In the genomic region with DNA sequence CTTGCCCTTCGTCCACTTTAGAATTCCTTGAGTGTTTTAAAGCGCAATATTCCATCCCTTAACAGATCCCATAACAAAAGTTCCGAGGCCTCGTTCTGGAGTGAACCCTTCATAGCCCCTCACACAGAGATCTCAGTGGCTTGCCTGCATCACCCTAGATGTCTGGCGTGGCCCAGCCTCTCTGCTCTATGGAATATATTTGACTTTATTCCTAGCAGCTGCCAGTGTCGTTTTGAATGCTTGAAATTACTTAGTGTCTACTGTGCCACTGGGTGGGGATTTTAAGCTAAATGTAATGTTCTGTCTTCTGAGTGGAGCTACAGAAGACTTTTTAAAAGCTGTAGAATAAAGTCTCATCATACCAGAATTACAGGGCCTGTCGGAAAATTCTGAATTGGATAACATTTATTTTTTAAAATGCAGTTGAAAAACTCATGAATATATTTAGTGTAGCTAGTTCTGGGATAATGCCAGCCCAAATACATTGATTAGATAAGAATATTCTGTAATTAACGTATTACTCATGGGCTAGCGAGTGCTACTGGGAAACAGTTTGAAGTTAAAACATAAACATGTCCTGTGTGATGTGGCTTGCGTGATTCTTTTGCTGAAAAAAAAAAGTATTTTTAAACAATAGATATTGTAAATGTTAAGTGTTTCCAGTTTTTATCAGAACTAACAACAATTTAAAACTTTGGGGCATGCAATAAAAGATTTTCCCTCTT, we compare ENCODE assay signal across 2 cellular contexts.
TF ChIP-seq lines count a peak whose summit lies in the region.

No MANE protein-coding gene starts in this region.

TF ChIP-seq in IMR-90, 13 proteins besides CTCF, POLR2A, EP300 and RAD21:
- TF ChIP-seq RFX5 (IDR thresholded peaks at IDR 0.05; ENCODE audit: low read depth, low read length) (no peak), MAFK (IDR thresholded peaks at IDR 0.05; ENCODE audit: low read depth, low read length) (no peak), CEBPB (IDR thresholded peaks at IDR 0.05; ENCODE audit: low read depth, low read length) (no peak), BHLHE40 (IDR thresholded peaks at IDR 0.05; ENCODE audit: low read depth, low read length) (no peak), MXI1 (IDR thresholded peaks at IDR 0.05; ENCODE audit: borderline replicate concordance, low read depth, low read length) (no peak), SMC3 (IDR thresholded peaks at IDR 0.05; ENCODE audit: low read depth, low read length) (no peak), MAZ (IDR thresholded peaks at IDR 0.05; ENCODE audit: borderline replicate concordance, low read depth, low read length) (no peak), FOS (IDR thresholded peaks at IDR 0.05; ENCODE audit: low read depth, low read length) (no peak), CHD1 (IDR thresholded peaks at IDR 0.05; ENCODE audit: low read depth, low read length) (no peak), NFE2L2 (IDR thresholded peaks at IDR 0.05; ENCODE audit: low read depth, low read length) (no peak), RCOR1 (IDR thresholded peaks at IDR 0.05; ENCODE audit: insufficient replicate concordance, low read length) (no peak)
- TF ChIP-seq, protein P1, sequence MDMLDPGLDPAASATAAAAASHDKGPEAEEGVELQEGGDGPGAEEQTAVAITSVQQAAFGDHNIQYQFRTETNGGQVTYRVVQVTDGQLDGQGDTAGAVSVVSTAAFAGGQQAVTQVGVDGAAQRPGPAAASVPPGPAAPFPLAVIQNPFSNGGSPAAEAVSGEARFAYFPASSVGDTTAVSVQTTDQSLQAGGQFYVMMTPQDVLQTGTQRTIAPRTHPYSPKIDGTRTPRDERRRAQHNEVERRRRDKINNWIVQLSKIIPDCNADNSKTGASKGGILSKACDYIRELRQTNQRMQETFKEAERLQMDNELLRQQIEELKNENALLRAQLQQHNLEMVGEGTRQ (IDR thresholded peaks at IDR 0.05; ENCODE audit: low read depth, low read length), result no peak
- TF ChIP-seq, protein P2, sequence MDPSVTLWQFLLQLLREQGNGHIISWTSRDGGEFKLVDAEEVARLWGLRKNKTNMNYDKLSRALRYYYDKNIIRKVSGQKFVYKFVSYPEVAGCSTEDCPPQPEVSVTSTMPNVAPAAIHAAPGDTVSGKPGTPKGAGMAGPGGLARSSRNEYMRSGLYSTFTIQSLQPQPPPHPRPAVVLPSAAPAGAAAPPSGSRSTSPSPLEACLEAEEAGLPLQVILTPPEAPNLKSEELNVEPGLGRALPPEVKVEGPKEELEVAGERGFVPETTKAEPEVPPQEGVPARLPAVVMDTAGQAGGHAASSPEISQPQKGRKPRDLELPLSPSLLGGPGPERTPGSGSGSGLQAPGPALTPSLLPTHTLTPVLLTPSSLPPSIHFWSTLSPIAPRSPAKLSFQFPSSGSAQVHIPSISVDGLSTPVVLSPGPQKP (IDR thresholded peaks at IDR 0.05; ENCODE audit: borderline replicate concordance, low read depth, low read length), result no peak

TF ChIP-seq in H1, 55 proteins besides CTCF, POLR2A, EP300 and RAD21:
- no peak for TF ChIP-seq JUN (IDR thresholded peaks at IDR 0.05; ENCODE audit: low read depth, low read length)
- TF ChIP-seq, protein P3, sequence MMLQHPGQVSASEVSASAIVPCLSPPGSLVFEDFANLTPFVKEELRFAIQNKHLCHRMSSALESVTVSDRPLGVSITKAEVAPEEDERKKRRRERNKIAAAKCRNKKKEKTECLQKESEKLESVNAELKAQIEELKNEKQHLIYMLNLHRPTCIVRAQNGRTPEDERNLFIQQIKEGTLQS (IDR thresholded peaks at IDR 0.05; ENCODE audit: insufficient read depth, low read depth, low read length), result no peak
- no peak for TF ChIP-seq GTF2F1 (IDR thresholded peaks at IDR 0.05; ENCODE audit: borderline replicate concordance, low read depth, low read length)
- TF ChIP-seq, protein P4, sequence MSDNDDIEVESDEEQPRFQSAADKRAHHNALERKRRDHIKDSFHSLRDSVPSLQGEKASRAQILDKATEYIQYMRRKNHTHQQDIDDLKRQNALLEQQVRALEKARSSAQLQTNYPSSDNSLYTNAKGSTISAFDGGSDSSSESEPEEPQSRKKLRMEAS (IDR thresholded peaks at IDR 0.05), result no peak
- no peak for TF ChIP-seq SIN3A (conservative IDR thresholded peaks at IDR 0.05 in 1 of 2, IDR thresholded peaks at IDR 0.05 in 1 of 2; ENCODE audit: low read depth in 1 of 2, low read length in 2 of 2)
- TF ChIP-seq CEBPB (IDR thresholded peaks at IDR 0.05; ENCODE audit: low read depth, low read length), result no peak
- TF ChIP-seq FOSL1 (IDR thresholded peaks at IDR 0.05; ENCODE audit: insufficient read depth, low read depth, low read length), result no peak
- TF ChIP-seq, protein P5, sequence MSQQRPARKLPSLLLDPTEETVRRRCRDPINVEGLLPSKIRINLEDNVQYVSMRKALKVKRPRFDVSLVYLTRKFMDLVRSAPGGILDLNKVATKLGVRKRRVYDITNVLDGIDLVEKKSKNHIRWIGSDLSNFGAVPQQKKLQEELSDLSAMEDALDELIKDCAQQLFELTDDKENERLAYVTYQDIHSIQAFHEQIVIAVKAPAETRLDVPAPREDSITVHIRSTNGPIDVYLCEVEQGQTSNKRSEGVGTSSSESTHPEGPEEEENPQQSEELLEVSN (IDR thresholded peaks at IDR 0.05), result no peak
- no peak for TF ChIP-seq KDM1A (IDR thresholded peaks at IDR 0.05; ENCODE audit: borderline replicate concordance, low read length)
- no peak for TF ChIP-seq RBBP5 (IDR thresholded peaks at IDR 0.05; ENCODE audit: borderline replicate concordance, low read depth, low read length)
- TF ChIP-seq TCF12 (IDR thresholded peaks at IDR 0.05; ENCODE audit: low read depth, low read length), result no peak
